In genomic region chr3:156826896-156827882, GRCh38 we compare ENCODE assay signal across 8 cellular contexts. TPM values are rescaled to one million over a fixed set of nuclear protein-coding genes. Genes with fewer than 3 reads are reported as not detected.
DNase-seq lines count a peak whose midpoint lies in the region; ATAC-seq and FAIRE-seq lines count a peak whose summit lies in the region.

No MANE protein-coding gene starts in this region.

- H3K36me3 ChIP-seq in CD4-positive, CD25-positive, alpha-beta regulatory T cell (ENCODE audit: control insufficient read depth, insufficient read depth, low read length): no peaks in the 10 kb centered on the region

- H3K4me1 ChIP-seq in CD4-positive, CD25-positive, alpha-beta regulatory T cell (ENCODE audit: control insufficient read depth, insufficient read depth, low read length, poor library complexity, severe bottlenecking): peaks cover 18% of the 10 kb centered on the region

- H3K27me3 Mint-ChIP-seq in CD4-positive, CD25-positive, alpha-beta regulatory T cell: peaks cover 4% of the 10 kb centered on the region
- H3K27me3 Mint-ChIP-seq in activated naive CD8-positive, alpha-beta T cell: no peaks in the 10 kb centered on the region

- peak in 2 of 3 donors; percentile 43 to 67 for DNase-seq in CD4-positive, CD25-positive, alpha-beta regulatory T cell
- DNase-seq in superior temporal gyrus (ENCODE audit: extremely low spot score): peak; percentile 30
- DNase-seq in mesenteric fat pad (ENCODE audit: low spot score): no peak
- no peak for DNase-seq in glomerular visceral epithelial cell (ENCODE audit: extremely low spot score)
- no peak for DNase-seq in NCI-H2196 (lab: John Stamatoyannopoulos, UW; ENCODE audit: unreplicated experiment)

- peak overlapping the region; percentile 81 for H3K4me3 ChIP-seq in CD4-positive, CD25-positive, alpha-beta regulatory T cell (ENCODE audit: low read depth, low read length)

- no peaks in the 10 kb centered on the region for H3K27me3 ChIP-seq in CD4-positive, CD25-positive, alpha-beta regulatory T cell (ENCODE audit: control insufficient read depth, insufficient read depth, low read length)

- peak overlapping the region; percentile 96 to 99 (median 97) for H3K27ac Mint-ChIP-seq in CD4-positive, CD25-positive, alpha-beta regulatory T cell
- peak overlapping the region; percentile 97 for H3K27ac Mint-ChIP-seq in activated naive CD8-positive, alpha-beta T cell

- H3K4me1 Mint-ChIP-seq in CD4-positive, CD25-positive, alpha-beta regulatory T cell: peaks cover 5 to 24% (median 15%) of the 10 kb centered on the region in 4 donors
- H3K4me1 Mint-ChIP-seq in activated naive CD8-positive, alpha-beta T cell (ENCODE audit: low read depth): peaks cover 26% of the 10 kb centered on the region

- H3K9me3 ChIP-seq in CD4-positive, CD25-positive, alpha-beta regulatory T cell (ENCODE audit: control insufficient read depth in 2 of 2, low read length in 2 of 2): no peaks in the 10 kb centered on the region

- FAIRE-seq in islet of Langerhans (lab: Jason Lieb, UNC): peak; percentile 21

- H3K9me3 Mint-ChIP-seq in CD4-positive, CD25-positive, alpha-beta regulatory T cell: no peaks in the 10 kb centered on the region
- no peaks in the 10 kb centered on the region for H3K9me3 Mint-ChIP-seq in activated naive CD8-positive, alpha-beta T cell (ENCODE audit: low read depth)

- no peak for ATAC-seq in CD4-positive, CD25-positive, alpha-beta regulatory T cell (ENCODE audit: low read depth in 2 of 2)
- peak; percentile 12 for ATAC-seq in HG02852 (IDR thresholded peaks at IDR 0.05; ENCODE audit: unreplicated experiment)

- H3K27ac ChIP-seq in CD4-positive, CD25-positive, alpha-beta regulatory T cell (ENCODE audit: insufficient read depth, low read length, poor library complexity, severe bottlenecking): peak overlapping the region; percentile 79

- no peaks in the 10 kb centered on the region for H3K36me3 Mint-ChIP-seq in CD4-positive, CD25-positive, alpha-beta regulatory T cell
- H3K36me3 Mint-ChIP-seq in activated naive CD8-positive, alpha-beta T cell: peaks cover 3% of the 10 kb centered on the region

- H3K4me3 Mint-ChIP-seq in CD4-positive, CD25-positive, alpha-beta regulatory T cell: peak overlapping the region; percentile 91 to 97 (median 93)
- peak overlapping the region; percentile 88 for H3K4me3 Mint-ChIP-seq in activated naive CD8-positive, alpha-beta T cell

RNA-seq across cellular contexts. Expression of gene LEKR1, which starts 1.0 kb away (rescaled TPM):
- total RNA-seq in CD4-positive, CD25-positive, alpha-beta regulatory T cell: 0.99 TPM
- 1 to 10 TPM in 2 of 4 donors, under 1 TPM in 2; 0.44 to 2.4 (median 1.3) TPM for polyA plus RNA-seq in CD4-positive, CD25-positive, alpha-beta regulatory T cell
- 1.2 TPM for total RNA-seq in mesenteric fat pad

Comparison
In these comparisons a context has a peak if more than half of its experiments do, and no peak if none do; other contexts are left out.
1. DNase-seq: peak in CD4-positive, CD25-positive, alpha-beta regulatory T cell (2 of 3) and superior temporal gyrus (single experiment); none in mesenteric fat pad (single experiment), glomerular visceral epithelial cell (single experiment) and NCI-H2196 (single experiment).